ENCODE assay signal across 25 cellular contexts in the genomic region with DNA sequence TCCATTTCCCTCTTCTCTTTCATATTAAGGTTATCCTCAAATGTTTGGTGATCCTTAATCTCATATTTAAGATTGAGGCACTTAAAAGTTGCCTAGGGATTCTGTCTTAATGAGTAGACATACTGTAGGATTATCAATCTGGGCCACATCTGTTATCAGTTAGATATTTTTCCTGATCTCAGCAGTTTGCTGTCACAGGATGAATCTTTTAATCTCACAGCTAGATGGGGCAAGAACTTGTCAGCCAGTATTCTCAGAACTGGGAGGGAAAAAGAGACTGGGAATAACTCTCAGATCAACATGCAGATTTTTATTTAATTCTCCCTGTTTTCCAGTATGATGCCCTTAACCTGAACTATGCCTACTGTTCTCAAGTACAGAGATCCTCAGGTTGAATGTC. TPM values are rescaled to one million over a fixed set of nuclear protein-coding genes. Genes with fewer than 3 reads are reported as not detected.
DNase-seq lines count a peak whose midpoint lies in the region; ATAC-seq, FAIRE-seq and TF ChIP-seq lines count a peak whose summit lies in the region.
"Had no signal": no experiment of that assay in that cellular context is flagged by ENCODE, and none has a peak within 500 bp of the region (broad histone marks: within the 10 kb centered on the region; RNA-seq: fewer than 3 reads in every experiment).

No MANE protein-coding gene starts in this region.

- peak overlapping the region; percentile 22 for H3K27ac Mint-ChIP-seq in CD4-positive, alpha-beta T cell
- peak overlapping the region; percentile 24 for H3K27ac Mint-ChIP-seq in central memory CD8-positive, alpha-beta T cell (ENCODE audit: low read depth)
- H3K27ac Mint-ChIP-seq: activated CD8-positive, alpha-beta T cell treated with anti-CD3 and anti-CD28 coated beads, Interleukin-2, amount 10 ng/mL, durations not matched to agents 7 days and 5 days; B cell; stimulated activated memory B cell treated with anti-CD40 and anti-IgM and Interleukin-4, amounts not matched to agents 10 μg/mL and 1 μg/mL and 100 μg/mL, for 72 hours had no signal

- no peak overlapping the region for H3K4me3 ChIP-seq in HepG2 (replicated peaks in 1 of 3; ENCODE audit: insufficient read depth in 1 of 3, low read depth in 2 of 3, low read length in 3 of 3)
- H3K4me3 ChIP-seq: gastrocnemius medialis, HAP-1, lower lobe of right lung, smooth muscle cell, testis had no signal

- DNase-seq in CD4-positive, alpha-beta T cell, result no peak
- DNase-seq in GM12892 (ENCODE audit: insufficient read length) (no peak), HepG2 (ENCODE audit: low spot score) (no peak), AG20443 (ENCODE audit: low spot score) (no peak), NCI-H1048 (lab: John Stamatoyannopoulos, UW) (no peak), T-helper 1 cell (no peak)
- no peak for DNase-seq in central memory CD8-positive, alpha-beta T cell (ENCODE audit: low spot score in 2 of 2)
- DNase-seq: activated CD8-positive, alpha-beta T cell treated with anti-CD3 and anti-CD28 coated beads, Interleukin-2, amount 10 ng/mL, durations not matched to agents 7 days and 5 days; activated naive CD4-positive, alpha-beta T cell treated with Interleukin-2 at 50 U/mL for 16 hours; aorta; gastrocnemius medialis; hypothalamus; islet precursor cell; lower lobe of right lung; NCI-H1694 treated with DMSO at 0.1 percent for 48 hours; NCI-H526 treated with DMSO at 0.1 percent for 48 hours; occipital lobe; SK-N-SH; T-helper 9 cell; testis had no signal

- H3K36me3 Mint-ChIP-seq in CD4-positive, alpha-beta T cell (ENCODE audit: low read depth), result peaks cover 52% of the 10 kb centered on the region
- peaks cover 16% of the 10 kb centered on the region for H3K36me3 Mint-ChIP-seq in central memory CD8-positive, alpha-beta T cell (ENCODE audit: insufficient read depth)

- no peaks in the 10 kb centered on the region for H3K27me3 Mint-ChIP-seq in CD4-positive, alpha-beta T cell
- H3K27me3 Mint-ChIP-seq in central memory CD8-positive, alpha-beta T cell, result no peaks in the 10 kb centered on the region
- H3K27me3 Mint-ChIP-seq: B cell; stimulated activated memory B cell treated with anti-CD40 and anti-IgM and Interleukin-4, amounts not matched to agents 10 μg/mL and 1 μg/mL and 100 μg/mL, for 72 hours had no signal

- TF ChIP-seq RAD21 in HepG2 (CRISPR knock-in tag; IDR thresholded peaks at IDR 0.05), result no peak

- BruUV-seq in HepG2 (replicated peaks; lab: Mats Ljungman, UMichigan), result TSS peak; percentile 1

- 0 out of 5 replicates have a peak, but pooled peaks cover 0 to 4% of the 10 kb centered on the region in 2 experiments for H3K36me3 ChIP-seq in HepG2 (replicated peaks in 1 of 2; ENCODE audit: control insufficient read depth in 1 of 2, insufficient read depth in 2 of 2, low read length in 2 of 2)
- H3K36me3 ChIP-seq: gastrocnemius medialis, lower lobe of right lung had no signal

- H4K20me1 ChIP-seq in HepG2 (ENCODE audit: insufficient read depth, low read length), result peaks cover 44% of the 10 kb centered on the region

- no peak overlapping the region for H2AFZ ChIP-seq in HepG2 (ENCODE audit: low read length)

- in situ Hi-C loops in HepG2 (cut with HindIII; ENCODE audit: extremely low pct_ligation_motif_present, low pct_unique_long_range_greater_than_20kb), result no loop called here

- no peak overlapping the region for H3K27ac ChIP-seq in CD4-positive, alpha-beta T cell (ENCODE audit: low read depth, low read length)
- no peak overlapping the region for H3K27ac ChIP-seq in HepG2 (ENCODE audit: extremely low read length, insufficient read depth, low read length)
- H3K27ac ChIP-seq: lower lobe of right lung, RWPE1, testis had no signal

- TF ChIP-seq POLR2A in GM12892 (IDR thresholded peaks at IDR 0.05; ENCODE audit: low read depth, low read length) (0 out of 2 replicates have a peak, but pooled peaks have one; percentile 7), HepG2 (IDR thresholded peaks at IDR 0.05; ENCODE audit: insufficient read depth in 1 of 2, low read depth in 2 of 2, low read length in 2 of 2) (no peak)

- H3K4me1 Mint-ChIP-seq in CD4-positive, alpha-beta T cell (ENCODE audit: low read depth), result peaks cover 87% of the 10 kb centered on the region
- H3K4me1 Mint-ChIP-seq in central memory CD8-positive, alpha-beta T cell, result peaks cover 80% of the 10 kb centered on the region

- no peak for ATAC-seq in CD4-positive, alpha-beta T cell (ENCODE audit: poor library complexity)
- ATAC-seq in central memory CD8-positive, alpha-beta T cell (replicated peaks; ENCODE audit: extremely low read depth, poor library complexity, severe bottlenecking), result no peak
- ATAC-seq in HepG2, result peak; percentile 34; the same call in 2 of the 3 replicates
- ATAC-seq: activated CD8-positive, alpha-beta T cell treated with anti-CD3 and anti-CD28 coated beads, Interleukin-2, amount 10 ng/mL, durations not matched to agents 7 days and 5 days; gastrocnemius medialis; lower lobe of right lung; stimulated activated memory B cell treated with anti-CD40 and anti-IgM and Interleukin-4, amounts not matched to agents 10 μg/mL and 1 μg/mL and 100 μg/mL, for 72 hours had no signal

- POLR2A ChIA-PET in CD4-positive, alpha-beta T cell (lab: Charles Lee), result interaction anchor here (2.6 kb wide), 1 partner anchor 14 kb away, joined by 13 read pairs; a partner anchor contains a TSS
- POLR2A ChIA-PET in HepG2 (lab: Yijun Ruan, JAX), result interaction anchor here (3.6 kb wide), 1 partner anchor 14 kb away, joined by 19 read pairs; a partner anchor contains a TSS

- FAIRE-seq in GM12892 (lab: Jason Lieb, UNC), result no peak
- no peak for FAIRE-seq in HepG2 (lab: Jason Lieb, UNC)

- no peaks in the 10 kb centered on the region for H3K9me3 ChIP-seq in CD4-positive, alpha-beta T cell (ENCODE audit: control insufficient read depth, low read length)
- no peaks in the 10 kb centered on the region for H3K9me3 ChIP-seq in HepG2 (ENCODE audit: low read length)
- H3K9me3 ChIP-seq: gastrocnemius medialis, lower lobe of right lung, testis had no signal

- TF ChIP-seq EP300 in HepG2 (IDR thresholded peaks at IDR 0.05; ENCODE audit: low read depth in 2 of 2, low read length in 2 of 2) (no peak), HepG2 (CRISPR knock-in tag; IDR thresholded peaks at IDR 0.05; ENCODE audit: borderline replicate concordance) (no peak)

- H3K9ac ChIP-seq in HepG2 (ENCODE audit: insufficient read depth, low read depth, low read length), result no peak overlapping the region
- H3K9ac ChIP-seq: SK-N-SH had no signal

- CTCF ChIA-PET in CD4-positive, alpha-beta T cell (lab: Charles Lee), result interaction anchor here (1.7 kb wide), 1 partner anchor 13 kb away, joined by 3 read pairs; no protein-coding TSS in a partner anchor
- CTCF ChIA-PET in HepG2 (lab: Yijun Ruan, JAX; ENCODE audit: low intra/inter-chr PET ratio, low total read pairs), result no interaction called here

- no peaks in the 10 kb centered on the region for H3K27me3 ChIP-seq in CD4-positive, alpha-beta T cell (ENCODE audit: control insufficient read depth, insufficient read depth, low read length)
- no peaks in the 10 kb centered on the region for H3K27me3 ChIP-seq in HepG2 (ENCODE audit: control insufficient read depth in 1 of 2, insufficient read depth in 2 of 2, low read length in 2 of 2)
- H3K27me3 ChIP-seq: gastrocnemius medialis, testis had no signal

- no peak overlapping the region for H3K4me3 Mint-ChIP-seq in CD4-positive, alpha-beta T cell
- H3K4me3 Mint-ChIP-seq in central memory CD8-positive, alpha-beta T cell, result no peak overlapping the region
- H3K4me3 Mint-ChIP-seq: activated CD8-positive, alpha-beta T cell treated with anti-CD3 and anti-CD28 coated beads, Interleukin-2, amount 10 ng/mL, durations not matched to agents 7 days and 5 days; B cell; stimulated activated memory B cell treated with anti-CD40 and anti-IgM and Interleukin-4, amounts not matched to agents 10 μg/mL and 1 μg/mL and 100 μg/mL, for 72 hours had no signal

- H3K79me2 ChIP-seq in HepG2 (ENCODE audit: insufficient read depth, low read length), result peaks cover 93% of the 10 kb centered on the region

- H3K4me2 ChIP-seq in HepG2 (ENCODE audit: low read depth, low read length), result no peak overlapping the region
- H3K4me2 ChIP-seq: SK-N-SH, smooth muscle cell had no signal

- H3K9me3 Mint-ChIP-seq in CD4-positive, alpha-beta T cell, result peaks cover 3% of the 10 kb centered on the region
- no peaks in the 10 kb centered on the region for H3K9me3 Mint-ChIP-seq in central memory CD8-positive, alpha-beta T cell

- peaks cover 27% of the 10 kb centered on the region for H3K4me1 ChIP-seq in HepG2 (ENCODE audit: insufficient read depth, low read length)
- H3K4me1 ChIP-seq: testis had no signal

- TF ChIP-seq CTCF in CD4-positive, alpha-beta T cell (IDR thresholded peaks at IDR 0.05), result no peak
- no peak for TF ChIP-seq CTCF in HepG2 (CRISPR knock-in tag; IDR thresholded peaks at IDR 0.05)

- intact Hi-C loops in CD4-positive, alpha-beta T cell (cut with DNase I, micrococcal nuclease), result no loop called here
- intact Hi-C loops in HepG2 (cut with micrococcal nuclease; ENCODE audit: unreplicated experiment), result no loop called here

TF ChIP-seq in HepG2, 621 proteins besides CTCF, POLR2A, EP300 and RAD21 (continues in another document):
- no peak for TF ChIP-seq ZSCAN22 (CRISPR knock-in tag; IDR thresholded peaks at IDR 0.05)

RNA-seq across cellular contexts. Expression of a gene that starts 14.0 kb away (rescaled TPM):
- 100 to 1,000 TPM in 1 of 2 experiments, 10 to 100 TPM in 1; 93.3 to 101 TPM for total RNA-seq in CD4-positive, alpha-beta T cell
- 19.8 TPM for polyA plus RNA-seq in GM12892 (2012; ENCODE audit: missing spikeins)
- total RNA-seq in HepG2 (2016; rRNA removed; fragmentation: Illumina TruSeq; extraction: Trizol), result 51.7 and 66.7 TPM in 2 replicates
- 15.4 and 16.6 TPM in 2 replicates for total RNA-seq in HepG2 (2016; cell fraction: cytosol; rRNA removed; fragmentation: Illumina TruSeq; extraction: Trizol; ENCODE audit: low read depth)
- total RNA-seq in HepG2 (2016; cell fraction: insoluble cytoplasmic fraction; rRNA removed; fragmentation: Illumina TruSeq; extraction: Trizol), result 59.1 and 68.6 TPM in 2 replicates
- total RNA-seq in HepG2 (2016; cell fraction: membrane; rRNA removed; fragmentation: Illumina TruSeq; extraction: Trizol), result 32.4 and 36.1 TPM in 2 replicates
- 95.4 and 114 TPM in 2 replicates for total RNA-seq in HepG2 (2016; cell fraction: nucleus; rRNA removed; fragmentation: Illumina TruSeq; extraction: Trizol)
- polyA plus RNA-seq in HepG2 (2011; rRNA removed), result 13.5 and 17.7 TPM in 2 replicates
- polyA plus RNA-seq in HepG2 (2011; cell fraction: cytosol; rRNA removed), result 5.6 and 9.2 TPM in 2 replicates
- polyA plus RNA-seq in HepG2 (2011; cell fraction: nucleus; rRNA removed), result 12.6 and 17.0 TPM in 2 replicates
- 23.8 and 26.0 TPM in 2 replicates for polyA plus RNA-seq in HepG2 (2012)
- polyA plus RNA-seq in HepG2 (2016; cell fraction: cytosol; fragmentation: Illumina TruSeq; extraction: Trizol; ENCODE audit: low read depth), result 6.2 and 6.9 TPM in 2 replicates
- polyA plus RNA-seq in HepG2 (2016; cell fraction: insoluble cytoplasmic fraction; fragmentation: Illumina TruSeq; extraction: Trizol; ENCODE audit: low read depth), result 40.2 and 44.0 TPM in 2 replicates
- polyA plus RNA-seq in HepG2 (2016; cell fraction: membrane; fragmentation: Illumina TruSeq; extraction: Trizol; ENCODE audit: low read depth), result 11.7 and 13.7 TPM in 2 replicates
- 40.4 and 40.6 TPM in 2 replicates for polyA plus RNA-seq in HepG2 (2016; cell fraction: nucleus; fragmentation: Illumina TruSeq; extraction: Trizol; ENCODE audit: insufficient read depth, low read depth)
- polyA minus RNA-seq in HepG2 (2011; rRNA and poly(A)+ RNA removed; ENCODE audit: low replicate concordance), result 36.3 and 49.9 TPM in 2 replicates
- polyA minus RNA-seq in HepG2 (2011; cell fraction: cytosol; rRNA and poly(A)+ RNA removed), result 31.6 and 42.4 TPM in 2 replicates
- polyA minus RNA-seq in HepG2 (2011; cell fraction: nucleus; rRNA and poly(A)+ RNA removed), result 239 and 242 TPM in 2 replicates
